ENCODE assay signal across 10 cellular contexts in genomic region chr22:46025973-46026906, GRCh38. TPM values are rescaled to one million over a fixed set of nuclear protein-coding genes. Genes with fewer than 3 reads are reported as not detected.
A peak's percentile ranks its signal among the peaks of the same experiment; 100 is the strongest.
DNase-seq lines count a peak whose midpoint lies in the region; ATAC-seq, FAIRE-seq and TF ChIP-seq lines count a peak whose summit lies in the region.
"Had no signal": no experiment of that assay in that cellular context is flagged by ENCODE, and none has a peak within 500 bp of the region (broad histone marks: within the 10 kb centered on the region; RNA-seq: fewer than 3 reads in every experiment).

No MANE protein-coding gene starts in this region.

- H3K27me3 ChIP-seq in GM23338 (ENCODE audit: insufficient read depth): peaks cover 38% of the 10 kb centered on the region
- H3K27me3 ChIP-seq in astrocyte (ENCODE audit: insufficient read depth, low read length): no peaks in the 10 kb centered on the region
- peaks cover 67% of the 10 kb centered on the region for H3K27me3 ChIP-seq in iPS-20b (ENCODE audit: insufficient read depth, low read length)

- H3K27ac Mint-ChIP-seq in GM23338 (no peak overlapping the region), astrocyte (ENCODE audit: unreplicated experiment) (no peak overlapping the region)

- no peak overlapping the region for H3K27ac ChIP-seq in GM23338 (ENCODE audit: low read depth)
- no peak overlapping the region for H3K27ac ChIP-seq in astrocyte (ENCODE audit: low read depth, low read length)
- H3K27ac ChIP-seq in iPS-20b (ENCODE audit: low read length): no peak overlapping the region

- H3K9me3 Mint-ChIP-seq in GM23338 (no peaks in the 10 kb centered on the region; the same call in 2 of the 3 replicates), astrocyte (ENCODE audit: unreplicated experiment) (no peaks in the 10 kb centered on the region)
- H3K9me3 Mint-ChIP-seq: activated T-helper 1 cell treated with anti-CD3 and anti-CD28 coated beads, Interleukin-12 subunit alpha, Interleukin-12 subunit beta, Interleukin-2, Interleukin-4 antibody, amounts not matched to agents 30 ng/mL and 10 ng/mL and 1 ng/mL, durations not matched to agents 14 hours and 24 hours and 36 hours had no signal

- H3K9me3 ChIP-seq in astrocyte (ENCODE audit: insufficient read depth, low read depth, low read length): no peaks in the 10 kb centered on the region
- no peaks in the 10 kb centered on the region for H3K9me3 ChIP-seq in iPS-20b (ENCODE audit: insufficient read depth, low read depth, low read length)

- no peak for FAIRE-seq in astrocyte (lab: Jason Lieb, UNC)

- intact Hi-C loops in sciatic nerve (cut with DNase I): no loop called here

- peaks cover 41% of the 10 kb centered on the region for H3K27me3 Mint-ChIP-seq in GM23338 (ENCODE audit: insufficient read depth, low read depth, poor library complexity)
- H3K27me3 Mint-ChIP-seq in astrocyte (ENCODE audit: low read depth, unreplicated experiment): peaks cover 49% of the 10 kb centered on the region

- peak overlapping the region; percentile 70 for H3K4me3 Mint-ChIP-seq in GM23338
- no peak overlapping the region for H3K4me3 Mint-ChIP-seq in astrocyte (ENCODE audit: unreplicated experiment)
- H3K4me3 Mint-ChIP-seq: activated T-helper 1 cell treated with anti-CD3 and anti-CD28 coated beads, Interleukin-12 subunit alpha, Interleukin-12 subunit beta, Interleukin-2, Interleukin-4 antibody, amounts not matched to agents 30 ng/mL and 10 ng/mL and 1 ng/mL, durations not matched to agents 14 hours and 24 hours and 36 hours had no signal

- H3K36me3 Mint-ChIP-seq in GM23338 (ENCODE audit: low read depth): no peaks in the 10 kb centered on the region
- H3K36me3 Mint-ChIP-seq in astrocyte (ENCODE audit: low read depth, unreplicated experiment): no peaks in the 10 kb centered on the region

- H3K4me2 ChIP-seq in GM23338 (peak overlapping the region; percentile 82), astrocyte (ENCODE audit: low read length) (peak overlapping the region; percentile 85)

- H3K4me1 Mint-ChIP-seq in GM23338 (peaks cover 11% of the 10 kb centered on the region), astrocyte (ENCODE audit: low read depth, unreplicated experiment) (peaks cover 1% of the 10 kb centered on the region)

- TF ChIP-seq CTCF in GM23338 (conservative IDR thresholded peaks at IDR 0.05; ENCODE audit: low read depth in 2 of 2): no peak
- no peak for TF ChIP-seq CTCF in astrocyte (IDR thresholded peaks at IDR 0.05; ENCODE audit: insufficient read depth, low read depth, low read length)

- DNase-seq in GM23338 (ENCODE audit: low spot score): no peak
- DNase-seq in astrocyte (ENCODE audit: low read depth): no peak
- peak; percentile 51 for DNase-seq in sciatic nerve (ENCODE audit: low spot score)
- DNase-seq in hippocampal formation (lab: John Stamatoyannopoulos, UW): no peak
- no peak for DNase-seq in ACHN
- DNase-seq: effector CD8-positive, alpha-beta T cell had no signal

- H4K20me1 ChIP-seq in GM23338 (replicated peaks; ENCODE audit: insufficient read depth) (no peaks in the 10 kb centered on the region), astrocyte (ENCODE audit: insufficient read depth, low read length) (no peaks in the 10 kb centered on the region)

- ATAC-seq in GM23338 (no peak), sciatic nerve (no peak), HG03175 (IDR thresholded peaks at IDR 0.05; ENCODE audit: unreplicated experiment) (no peak), HG03025 (IDR thresholded peaks at IDR 0.05; ENCODE audit: low FRiP score, unreplicated experiment) (no peak)

- H3K36me3 ChIP-seq in GM23338 (ENCODE audit: insufficient read depth): no peaks in the 10 kb centered on the region
- no peaks in the 10 kb centered on the region for H3K36me3 ChIP-seq in astrocyte (ENCODE audit: insufficient read depth, low read length)
- no peaks in the 10 kb centered on the region for H3K36me3 ChIP-seq in iPS-20b (ENCODE audit: insufficient read depth, low read depth, low read length)

- no peaks in the 10 kb centered on the region for H3K79me2 ChIP-seq in GM23338 (replicated peaks; ENCODE audit: insufficient read depth)
- H3K79me2 ChIP-seq in astrocyte (ENCODE audit: insufficient read depth, low read length): no peaks in the 10 kb centered on the region

- H3K4me3 ChIP-seq in GM23338: peak overlapping the region; percentile 57
- H3K4me3 ChIP-seq in astrocyte (ENCODE audit: insufficient read depth, low read depth, low read length): no peak overlapping the region
- H3K4me3 ChIP-seq in iPS-20b (ENCODE audit: low read length): 0 out of 2 replicates have a peak overlapping the region, but pooled peaks have one; percentile 58

- peaks cover 8% of the 10 kb centered on the region; the same call in 1 of the 2 replicates for H3K4me1 ChIP-seq in GM23338 (ENCODE audit: insufficient read depth)
- peaks cover 25% of the 10 kb centered on the region for H3K4me1 ChIP-seq in astrocyte (ENCODE audit: insufficient read depth, low read length)
- H3K4me1 ChIP-seq in iPS-20b (ENCODE audit: insufficient read depth, low read length): no peaks in the 10 kb centered on the region

- in situ Hi-C loops in ACHN (cut with HindIII; ENCODE audit: low pct_ligation_motif_present, low pct_unique_long_range_greater_than_20kb, low sequenced_read_pairs): no loop called here

- H3K9ac ChIP-seq in astrocyte (ENCODE audit: low read length) (peak overlapping the region; percentile 70), iPS-20b (ENCODE audit: low read depth, low read length) (no peak overlapping the region)

- H2AFZ ChIP-seq in GM23338: peak overlapping the region; percentile 85; the same call in 1 of the 2 replicates
- no peak overlapping the region for H2AFZ ChIP-seq in astrocyte (ENCODE audit: low read depth, low read length)

- H3K9me2 ChIP-seq in GM23338 (ENCODE audit: insufficient read depth): no peaks in the 10 kb centered on the region

- H3F3A ChIP-seq in GM23338 (replicated peaks; ENCODE audit: low read depth): 0 out of 2 replicates have a peak, but pooled peaks cover 6% of the 10 kb centered on the region

TF ChIP-seq in GM23338, 12 proteins besides CTCF, POLR2A, EP300 and RAD21:
- TF ChIP-seq STAT1 (IDR thresholded peaks at IDR 0.05; ENCODE audit: unreplicated experiment) (no peak), CREB1 (CRISPR knock-in tag; IDR thresholded peaks at IDR 0.05; ENCODE audit: low read depth) (no peak), ETS1 (IDR thresholded peaks at IDR 0.05) (no peak), ZNF114 (CRISPR knock-in tag; IDR thresholded peaks at IDR 0.05) (no peak), JUNB (IDR thresholded peaks at IDR 0.05; ENCODE audit: unreplicated experiment) (no peak)

RNA-seq across cellular contexts. Expression of gene WNT7B, which starts 49.3 kb away (rescaled TPM):
- 0.10 and 3.0 TPM in 2 replicates for total RNA-seq in GM23338 (2014; rRNA removed; shearing (Covaris generic))
- polyA plus RNA-seq in GM23338 (2016; fragmentation: Nextera tagmentation; extraction: Ambion mirVana): 0.17 TPM in 1 of 2 replicates, not detected in the other
- 1.6 and 1.7 TPM in 2 replicates for total RNA-seq in astrocyte
- not detected for total RNA-seq in sciatic nerve
- total RNA-seq: activated T-helper 1 cell treated with anti-CD3 and anti-CD28 coated beads, Interleukin-12 subunit alpha, Interleukin-12 subunit beta, Interleukin-2, Interleukin-4 antibody, amounts not matched to agents 30 ng/mL and 10 ng/mL and 1 ng/mL, durations not matched to agents 14 hours and 24 hours and 36 hours had no signal
